9 cellular contexts compared by ENCODE assay signal in genomic region chr10:119655566-119656001, GRCh38. TPM values are rescaled to one million over a fixed set of nuclear protein-coding genes. Genes with fewer than 3 reads are reported as not detected.
DNase-seq lines count a peak whose midpoint lies in the region; ATAC-seq, FAIRE-seq and TF ChIP-seq lines count a peak whose summit lies in the region.
"Had no signal": no experiment of that assay in that cellular context is flagged by ENCODE, and none has a peak within 500 bp of the region (broad histone marks: within the 10 kb centered on the region; RNA-seq: fewer than 3 reads in every experiment).

No MANE protein-coding gene starts in this region.

- peaks cover 14 to 59% of the 10 kb centered on the region in 2 donors for H3K36me3 Mint-ChIP-seq in activated naive CD4-positive, alpha-beta T cell treated with anti-CD3 and anti-CD28 coated beads, Interleukin-2, amount 50 U/mL, for 72 hours

- H3K4me1 ChIP-seq in A673 (ENCODE audit: insufficient read depth, low read length, poor library complexity, severe bottlenecking): peaks cover 59% of the 10 kb centered on the region
- peaks cover 3 to 57% (median 6%) of the 10 kb centered on the region in 4 donors for H3K4me1 ChIP-seq in Peyer's patch

- peak; percentile 61 for DNase-seq in A673 (ENCODE audit: low spot score)
- peak in 2 of 3 donors; percentile 19 to 57 for DNase-seq in Peyer's patch
- DNase-seq in activated naive CD4-positive, alpha-beta T cell treated with anti-CD3 and anti-CD28 coated beads, Interleukin-2, amount 50 U/mL, for 72 hours (ENCODE audit: low spot score in 2 of 2): peak in 1 of 2 donors; percentile 53
- DNase-seq in left cardiac atrium: peak; percentile 72
- peak in 2 of 3 donors; percentile 15 to 27 for DNase-seq in stimulated activated CD4-positive, alpha-beta T cell treated with anti-CD3 and anti-CD28 coated beads, TNF-alpha, amount 100 ng/mL, for 1 hour (ENCODE audit: low read depth in 3 of 3, low spot score in 1 of 3)
- DNase-seq in GM12891 (ENCODE audit: insufficient read length, low spot score): no peak
- no peak for DNase-seq in putamen (ENCODE audit: low spot score)
- no peak for DNase-seq in NCI-H2081 treated with DMSO at 0.1 percent for 48 hours (lab: John Stamatoyannopoulos, UW)

- no peaks in the 10 kb centered on the region for H3K9me3 Mint-ChIP-seq in activated naive CD4-positive, alpha-beta T cell treated with anti-CD3 and anti-CD28 coated beads, Interleukin-2, amount 50 U/mL, for 72 hours

- ATAC-seq in activated naive CD4-positive, alpha-beta T cell treated with anti-CD3 and anti-CD28 coated beads, Interleukin-2, amount 50 U/mL, for 72 hours: peak; percentile 69 to 75
- peak in 1 of 2 donors; percentile 25 for ATAC-seq in left cardiac atrium

- H3K27ac ChIP-seq in A673 (ENCODE audit: low read depth, low read length, poor library complexity, severe bottlenecking) (peak overlapping the region; percentile 51), Peyer's patch (peak overlapping the region; percentile 52 to 98 (median 60))
- H3K27ac ChIP-seq: cardiac muscle cell had no signal

- peak overlapping the region; percentile 93 to 97 for H3K27ac Mint-ChIP-seq in activated naive CD4-positive, alpha-beta T cell treated with anti-CD3 and anti-CD28 coated beads, Interleukin-2, amount 50 U/mL, for 72 hours

- TF ChIP-seq POLR2A in Peyer's patch (IDR thresholded peaks at IDR 0.05) (no peak), GM12891 (IDR thresholded peaks at IDR 0.05; ENCODE audit: low read depth, low read length) (no peak)

- POLR2A ChIA-PET in A673 (lab: Charles Lee; ENCODE audit: low non-redundant PET): no interaction called here

- H3K36me3 ChIP-seq in A673 (ENCODE audit: insufficient read depth, low read length, poor library complexity, severe bottlenecking) (peaks cover 6% of the 10 kb centered on the region), Peyer's patch (no peaks in the 10 kb centered on the region)
- H3K36me3 ChIP-seq: cardiac muscle cell had no signal

- no peaks in the 10 kb centered on the region for H3K27me3 ChIP-seq in A673 (replicated peaks; ENCODE audit: insufficient read depth, low read depth, low read length, poor library complexity)
- no peaks in the 10 kb centered on the region for H3K27me3 ChIP-seq in Peyer's patch
- H3K27me3 ChIP-seq: cardiac muscle cell had no signal

- H3K9me3 ChIP-seq in A673 (ENCODE audit: low read depth, low read length, poor library complexity, severe bottlenecking) (no peaks in the 10 kb centered on the region), Peyer's patch (no peaks in the 10 kb centered on the region)

- no TSS peak for BruUV-seq in A673 (replicated peaks; lab: Mats Ljungman, UMichigan)

- H3K4me3 ChIP-seq in A673 (ENCODE audit: low read depth, low read length, poor library complexity, severe bottlenecking) (peak overlapping the region; percentile 19), Peyer's patch (peak overlapping the region in 1 of 4 donors; percentile 7)
- H3K4me3 ChIP-seq: cardiac muscle cell had no signal

- intact Hi-C loops in A673 (cut with micrococcal nuclease; ENCODE audit: unreplicated experiment): no loop called here
- intact Hi-C loops in left cardiac atrium (cut with DNase I): no loop called here

- CTCF ChIA-PET in A673 (lab: Charles Lee): no interaction called here

- TF ChIP-seq CTCF in A673 (conservative IDR thresholded peaks at IDR 0.05; ENCODE audit: low read depth, low read length): no peak
- no peak for TF ChIP-seq CTCF in Peyer's patch (IDR thresholded peaks at IDR 0.05)

- no peak for FAIRE-seq in GM12891 (lab: Jason Lieb, UNC)

TF ChIP-seq in GM12891, 5 proteins besides CTCF, POLR2A, EP300 and RAD21:
- TF ChIP-seq PAX5 (IDR thresholded peaks at IDR 0.05; ENCODE audit: insufficient read depth, low read length, severe bottlenecking): no peak
- TF ChIP-seq TAF1 (IDR thresholded peaks at IDR 0.05; ENCODE audit: low read depth, low read length): no peak
- no peak for TF ChIP-seq POU2F2 (IDR thresholded peaks at IDR 0.05; ENCODE audit: low read depth, low read length)
- no peak for TF ChIP-seq POLR2AphosphoS5 (IDR thresholded peaks at IDR 0.05; ENCODE audit: low read depth, low read length)
- TF ChIP-seq SPI1 (IDR thresholded peaks at IDR 0.05; ENCODE audit: low read depth, low read length): no peak

RNA-seq across cellular contexts. Expression of gene BAG3, which starts 4.4 kb away (rescaled TPM):
- total RNA-seq in A673 (2021): 56.5 and 57.6 TPM in 2 replicates
- total RNA-seq in Peyer's patch: 10 to 100 TPM; 14.9 to 26.4 (median 19.8) TPM
- total RNA-seq in activated naive CD4-positive, alpha-beta T cell treated with anti-CD3 and anti-CD28 coated beads, Interleukin-2, amount 50 U/mL, for 72 hours: 10 to 100 TPM; 25.5 to 31.9 TPM
- total RNA-seq in left cardiac atrium: 100 to 1,000 TPM; 113 to 114 TPM
- 3.5 TPM for polyA plus RNA-seq in GM12891 (2012; ENCODE audit: low read depth, missing spikeins)

RNA-seq across cellular contexts. Expression of gene TIAL1, which starts 58.8 kb away (rescaled TPM):
- total RNA-seq in A673 (2021) (176 and 199 TPM in 2 replicates), Peyer's patch (100 to 1,000 TPM in 1 of 4 donors, 10 to 100 TPM in 3; 58.4 to 103 (median 79.7) TPM), left cardiac atrium (10 to 100 TPM; 69.6 to 70.2 TPM)
- 100 to 1,000 TPM; 208 to 219 TPM for total RNA-seq in activated naive CD4-positive, alpha-beta T cell treated with anti-CD3 and anti-CD28 coated beads, Interleukin-2, amount 50 U/mL, for 72 hours
- 75.6 TPM for polyA plus RNA-seq in GM12891 (2012; ENCODE audit: low read depth, missing spikeins)

Comparison
In these comparisons a context has a peak if more than half of its experiments do, and no peak if none do; other contexts are left out.
1. DNase-seq: peak in A673 (single experiment), Peyer's patch (2 of 3), left cardiac atrium (single experiment) and stimulated activated CD4-positive, alpha-beta T cell treated with anti-CD3 and anti-CD28 coated beads, TNF-alpha, amount 100 ng/mL, for 1 hour (2 of 3); none in GM12891 (single experiment), putamen (single experiment) and NCI-H2081 treated with DMSO at 0.1 percent for 48 hours (single experiment).